1 cellular context compared by ENCODE assay signal in genomic region chr21:46120301-46121285, GRCh38.
TF ChIP-seq lines count a peak whose summit lies in the region.

No MANE protein-coding gene starts in this region.

TF ChIP-seq in WTC11, 78 proteins besides CTCF, POLR2A, EP300 and RAD21 (continued from another document):
- TF ChIP-seq, protein P1, sequence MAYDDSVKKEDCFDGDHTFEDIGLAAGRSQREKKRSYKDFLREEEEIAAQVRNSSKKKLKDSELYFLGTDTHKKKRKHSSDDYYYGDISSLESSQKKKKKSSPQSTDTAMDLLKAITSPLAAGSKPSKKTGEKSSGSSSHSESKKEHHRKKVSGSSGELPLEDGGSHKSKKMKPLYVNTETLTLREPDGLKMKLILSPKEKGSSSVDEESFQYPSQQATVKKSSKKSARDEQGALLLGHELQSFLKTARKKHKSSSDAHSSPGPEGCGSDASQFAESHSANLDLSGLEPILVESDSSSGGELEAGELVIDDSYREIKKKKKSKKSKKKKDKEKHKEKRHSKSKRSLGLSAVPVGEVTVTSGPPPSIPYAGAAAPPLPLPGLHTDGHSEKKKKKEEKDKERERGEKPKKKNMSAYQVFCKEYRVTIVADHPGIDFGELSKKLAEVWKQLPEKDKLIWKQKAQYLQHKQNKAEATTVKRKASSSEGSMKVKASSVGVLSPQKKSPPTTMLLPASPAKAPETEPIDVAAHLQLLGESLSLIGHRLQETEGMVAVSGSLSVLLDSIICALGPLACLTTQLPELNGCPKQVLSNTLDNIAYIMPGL (CRISPR knock-in tag; IDR thresholded peaks at IDR 0.05) = no peak
- no peak for TF ChIP-seq MAX (CRISPR knock-in tag; IDR thresholded peaks at IDR 0.05)
- no peak for TF ChIP-seq ZNF317 (CRISPR knock-in tag; IDR thresholded peaks at IDR 0.05; ENCODE audit: borderline replicate concordance, low read depth)
